In genomic region chr12:70074510-70074909, GRCh38 we compare ENCODE assay signal across 20 cellular contexts.
"Had no signal": no experiment of that assay in that cellular context is flagged by ENCODE, and none has a peak within 500 bp of the region (broad histone marks: within the 10 kb centered on the region; RNA-seq: fewer than 3 reads in every experiment).

No MANE protein-coding gene starts in this region.

- H3K27ac ChIP-seq: coronary artery, foreskin keratinocyte, left ventricle myocardium inferior, thyroid gland, upper lobe of right lung had no signal

- H3K36me3 ChIP-seq: left ventricle myocardium inferior, thyroid gland, upper lobe of right lung had no signal

- DNase-seq: activated CD4-positive, alpha-beta T cell treated with anti-CD3 and anti-CD28 coated beads for 4 hours; activated CD4-positive, alpha-beta T cell treated with anti-CD3 and anti-CD28 coated beads, Interleukin-2, amount 50 U/mL, for 48 hours; activated CD4-positive, CD25-positive, alpha-beta regulatory T cell; activated effector memory CD4-positive, alpha-beta T cell treated with Interleukin-2 at 50 U/mL for 16 hours; activated naive CD4-positive, alpha-beta T cell treated with anti-CD3 and anti-CD28 coated beads for 36 hours; activated naive CD8-positive, alpha-beta T cell treated with anti-CD3 and anti-CD28 coated beads, Interleukin-2, amount 10 ng/mL, durations not matched to agents 7 days and 5 days; activated T-cell treated with anti-CD3 and anti-CD28 coated beads, Interleukin-2, amount 50 U/mL, for 72 hours; amniotic stem cell; cerebellar nuclear complex; foreskin keratinocyte; left ventricle myocardium inferior; midbrain; natural killer cell; stimulated activated CD4-positive, alpha-beta T cell treated with anti-CD3 and anti-CD28 coated beads, Interleukin-2, amount 100 ng/mL, for 48 hours; stimulated activated CD8-positive, alpha-beta memory T cell treated with anti-CD3 and anti-CD28 coated beads, Interleukin-4, amount 100 ng/mL, for 48 hours; stimulated activated naive B cell treated with anti-CD40 and anti-IgM and Interleukin-4, amounts not matched to agents 10 μg/mL and 1 μg/mL and 100 μg/mL, for 72 hours; T1000; thyroid gland; upper lobe of right lung had no signal

- H3K9me3 ChIP-seq: left ventricle myocardium inferior, thyroid gland, upper lobe of right lung had no signal

- H3K4me1 ChIP-seq: left ventricle myocardium inferior, thyroid gland, upper lobe of right lung had no signal

- ATAC-seq: activated T-cell treated with anti-CD3 and anti-CD28 coated beads, Interleukin-2, amount 50 U/mL, for 72 hours; foreskin keratinocyte; natural killer cell; stimulated activated naive B cell treated with anti-CD40 and anti-IgM and Interleukin-4, amounts not matched to agents 10 μg/mL and 1 μg/mL and 100 μg/mL, for 72 hours; upper lobe of right lung had no signal

- H3K4me3 ChIP-seq: coronary artery, left ventricle myocardium inferior, thyroid gland, upper lobe of right lung had no signal

- H3K27me3 ChIP-seq: foreskin keratinocyte, thyroid gland, upper lobe of right lung had no signal
